In genomic region chr20:45138451-45139300, GRCh38 we compare ENCODE assay signal across 8 cellular contexts. TPM values are rescaled to one million over a fixed set of nuclear protein-coding genes. Genes with fewer than 3 reads are reported as not detected.
DNase-seq lines count a peak whose midpoint lies in the region; ATAC-seq and TF ChIP-seq lines count a peak whose summit lies in the region.

No MANE protein-coding gene starts in this region.

- H3K36me3 Mint-ChIP-seq in activated T-cell treated with anti-CD3 and anti-CD28 coated beads, Interleukin-2, amount 50 U/mL, for 24 hours (ENCODE audit: low read depth): no peaks in the 10 kb centered on the region
- no peaks in the 10 kb centered on the region for H3K36me3 Mint-ChIP-seq in glutamatergic neuron (ENCODE audit: unreplicated experiment)

- TF ChIP-seq POLR2A in sigmoid colon (IDR thresholded peaks at IDR 0.05): no peak

- peaks cover 0 to 6% (median 0%) of the 10 kb centered on the region in 3 donors for H3K27me3 ChIP-seq in sigmoid colon

- intact Hi-C loops in sigmoid colon (cut with DNase I): no loop called here

- H3K4me1 Mint-ChIP-seq in activated T-cell treated with anti-CD3 and anti-CD28 coated beads, Interleukin-2, amount 50 U/mL, for 24 hours (ENCODE audit: low read depth): no peaks in the 10 kb centered on the region
- no peaks in the 10 kb centered on the region for H3K4me1 Mint-ChIP-seq in glutamatergic neuron (ENCODE audit: low read depth, unreplicated experiment)

- no peaks in the 10 kb centered on the region for H3K9me3 Mint-ChIP-seq in activated T-cell treated with anti-CD3 and anti-CD28 coated beads, Interleukin-2, amount 50 U/mL, for 24 hours
- H3K9me3 Mint-ChIP-seq in glutamatergic neuron (ENCODE audit: unreplicated experiment): no peaks in the 10 kb centered on the region

- DNase-seq in NCI-H2171 treated with DMSO at 0.1 percent for 48 hours (lab: John Stamatoyannopoulos, UW) (peak; percentile 7), NCI-H2171 (lab: John Stamatoyannopoulos, UW) (no peak), NOMO-1 treated with dmso at 0.1 percent for 144 hours (lab: John Stamatoyannopoulos, UW; ENCODE audit: unreplicated experiment) (peak; percentile 47), glutamatergic neuron (peak; percentile 74), sigmoid colon (no peak), NCI-H187 treated with DMSO at 0.1 percent for 48 hours (lab: John Stamatoyannopoulos, UW) (no peak)
- peak; percentile 73 for DNase-seq in activated T-cell treated with anti-CD3 and anti-CD28 coated beads, Interleukin-2, amount 50 U/mL, for 24 hours

- H3K4me3 Mint-ChIP-seq in activated T-cell treated with anti-CD3 and anti-CD28 coated beads, Interleukin-2, amount 50 U/mL, for 24 hours: no peak overlapping the region
- no peak overlapping the region for H3K4me3 Mint-ChIP-seq in glutamatergic neuron (ENCODE audit: unreplicated experiment)

- no peak for ATAC-seq in GM21390 (IDR thresholded peaks at IDR 0.05; ENCODE audit: unreplicated experiment)

- peaks cover 11% of the 10 kb centered on the region for H3K27me3 Mint-ChIP-seq in activated T-cell treated with anti-CD3 and anti-CD28 coated beads, Interleukin-2, amount 50 U/mL, for 24 hours
- no peaks in the 10 kb centered on the region for H3K27me3 Mint-ChIP-seq in glutamatergic neuron (ENCODE audit: unreplicated experiment)

- no peak overlapping the region for H3K27ac ChIP-seq in sigmoid colon

- no peaks in the 10 kb centered on the region for H3K9me3 ChIP-seq in sigmoid colon

- no peak overlapping the region for H3K4me3 ChIP-seq in sigmoid colon

- no peaks in the 10 kb centered on the region for H3K4me1 ChIP-seq in sigmoid colon

- TF ChIP-seq CTCF in glutamatergic neuron (IDR thresholded peaks at IDR 0.05; ENCODE audit: partially characterized antibody, unreplicated experiment) (peak; percentile 80), sigmoid colon (IDR thresholded peaks at IDR 0.05) (peak in 3 of 4 experiments; percentile 23 to 62 (median 28))

- WGBS in sigmoid colon, 2 donors: 17 to 39% methylated on average over 22 of the region's 22 CpGs

- no peak overlapping the region for H3K27ac Mint-ChIP-seq in activated T-cell treated with anti-CD3 and anti-CD28 coated beads, Interleukin-2, amount 50 U/mL, for 24 hours
- H3K27ac Mint-ChIP-seq in glutamatergic neuron (ENCODE audit: unreplicated experiment): no peak overlapping the region

- TF ChIP-seq EP300 in sigmoid colon (IDR thresholded peaks at IDR 0.05): no peak

- no peaks in the 10 kb centered on the region for H3K36me3 ChIP-seq in sigmoid colon

RNA-seq across cellular contexts. Expression of gene WFDC12, which starts 14.4 kb away (rescaled TPM):
- not detected for total RNA-seq in glutamatergic neuron (ENCODE audit: unreplicated experiment)
- not detected for total RNA-seq in sigmoid colon
- polyA plus RNA-seq in sigmoid colon: 1 to 10 TPM in 1 of 3 donors, under 1 TPM in 1, not detected in 1; 0.42 to 1.2 TPM

RNA-seq across cellular contexts. Expression of gene WFDC5, which starts 23.7 kb away (rescaled TPM):
- total RNA-seq in glutamatergic neuron (ENCODE audit: unreplicated experiment): not detected
- total RNA-seq in sigmoid colon: not detected
- polyA plus RNA-seq in sigmoid colon: under 1 TPM in 1 of 3 donors, not detected in 2; 0.39 TPM

RNA-seq across cellular contexts. Expression of gene PI3, which starts 36.0 kb away (rescaled TPM):
- not detected for total RNA-seq in glutamatergic neuron (ENCODE audit: unreplicated experiment)
- total RNA-seq in sigmoid colon: not detected
- polyA plus RNA-seq in sigmoid colon: 1,000 to 10,000 TPM in 1 of 3 donors, 10 to 100 TPM in 2; 52.0 to 2,021 (median 84.1) TPM

RNA-seq across cellular contexts. Expression of gene KCNS1, which starts 37.7 kb away (rescaled TPM):
- not detected for total RNA-seq in glutamatergic neuron (ENCODE audit: unreplicated experiment)
- under 1 TPM in 1 of 4 donors, not detected in 3; 0.14 TPM for total RNA-seq in sigmoid colon
- polyA plus RNA-seq in sigmoid colon: 1 to 10 TPM in 1 of 3 donors, under 1 TPM in 1, not detected in 1; 0.60 to 1.1 TPM

Comparison
In these comparisons a context has a peak if more than half of its experiments do, and no peak if none do; other contexts are left out.
1. DNase-seq: peak in NCI-H2171 treated with DMSO at 0.1 percent for 48 hours (single experiment), NOMO-1 treated with dmso at 0.1 percent for 144 hours (single experiment), activated T-cell treated with anti-CD3 and anti-CD28 coated beads, Interleukin-2, amount 50 U/mL, for 24 hours (single experiment) and glutamatergic neuron (single experiment); none in NCI-H2171 (single experiment), sigmoid colon (single experiment) and NCI-H187 treated with DMSO at 0.1 percent for 48 hours (single experiment).